9 cellular contexts compared by ENCODE assay signal in the genomic region with DNA sequence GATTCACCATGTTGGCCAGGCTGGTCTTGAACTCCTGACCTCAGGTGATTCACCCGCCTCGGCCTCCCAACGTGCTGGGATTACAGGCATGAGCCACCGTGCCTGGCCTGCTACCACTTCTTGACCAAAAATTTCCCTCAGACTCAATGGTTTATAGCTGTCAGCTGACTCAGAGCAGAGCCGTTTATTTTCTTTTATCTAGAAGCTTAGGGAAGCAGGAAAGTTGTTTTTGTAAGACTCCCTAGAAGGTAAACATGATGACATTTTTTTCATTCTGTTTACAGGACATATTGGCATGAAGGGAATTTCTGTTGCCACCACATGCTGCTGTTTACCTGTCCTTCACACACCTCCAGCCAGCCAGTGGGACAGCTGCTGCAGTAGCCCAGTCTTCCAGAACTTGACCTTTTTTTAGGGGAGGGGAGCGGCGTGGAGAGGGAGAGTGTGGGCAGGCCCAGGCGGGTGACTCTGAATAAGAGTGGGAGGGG. TPM values are rescaled to one million over a fixed set of nuclear protein-coding genes. Genes with fewer than 3 reads are reported as not detected.
DNase-seq lines count a peak whose midpoint lies in the region; ATAC-seq and TF ChIP-seq lines count a peak whose summit lies in the region.
"Had no signal": no experiment of that assay in that cellular context is flagged by ENCODE, and none has a peak within 500 bp of the region (broad histone marks: within the 10 kb centered on the region; RNA-seq: fewer than 3 reads in every experiment).

No MANE protein-coding gene starts in this region.

- H3K36me3 ChIP-seq in left lung: no peaks in the 10 kb centered on the region

- H3K27me3 ChIP-seq in left lung: no peaks in the 10 kb centered on the region

- intact Hi-C loops in left lung (cut with DNase I): no loop called here
- intact Hi-C loops in sciatic nerve (cut with DNase I): no loop called here

- DNase-seq in stimulated activated CD4-positive, alpha-beta T cell treated with anti-CD3 and anti-CD28 coated beads, Interleukin-15, amount 100 ng/mL, for 24 hours: peak; percentile 27
- no peak for DNase-seq in stimulated activated CD4-positive, alpha-beta T cell treated with anti-CD3 and anti-CD28 coated beads, Interleukin-2, amount 100 ng/mL, for 24 hours
- DNase-seq in left lung (peak in 1 of 2 donors; percentile 71), globus pallidus (ENCODE audit: low spot score) (no peak), sciatic nerve (ENCODE audit: low spot score) (no peak), pons (ENCODE audit: low spot score) (no peak)
- DNase-seq: NCI-H1105 had no signal

- no peaks in the 10 kb centered on the region for H3K9me3 ChIP-seq in left lung

- H3K27ac ChIP-seq in VCaP (peak overlapping the region; percentile 57), left lung (peak overlapping the region; percentile 20 to 60)

- ATAC-seq in left lung: peak; percentile 84
- ATAC-seq in GM21619 (IDR thresholded peaks at IDR 0.05; ENCODE audit: unreplicated experiment): no peak
- no peak for ATAC-seq in sciatic nerve

- no peak overlapping the region for H3K4me3 ChIP-seq in left lung

- peaks cover 6 to 23% of the 10 kb centered on the region in 2 donors for H3K4me1 ChIP-seq in left lung

- TF ChIP-seq CTCF in VCaP (conservative IDR thresholded peaks at IDR 0.05): no peak
- no peak for TF ChIP-seq CTCF in left lung (IDR thresholded peaks at IDR 0.05)

RNA-seq across cellular contexts. Expression of a gene that starts 56.1 kb away (rescaled TPM):
- total RNA-seq in left lung (10 to 100 TPM; 42.2 to 63.5 TPM), sciatic nerve (35.1 TPM)
